ENCODE assay signal across 20 cellular contexts in genomic region chr13:91356919-91357612, GRCh38. TPM values are rescaled to one million over a fixed set of nuclear protein-coding genes. Genes with fewer than 3 reads are reported as not detected.
DNase-seq lines count a peak whose midpoint lies in the region; ATAC-seq, FAIRE-seq and TF ChIP-seq lines count a peak whose summit lies in the region.
"Had no signal": no experiment of that assay in that cellular context is flagged by ENCODE, and none has a peak within 500 bp of the region (broad histone marks: within the 10 kb centered on the region; RNA-seq: fewer than 3 reads in every experiment).

No MANE protein-coding gene starts in this region.

- POLR2A ChIA-PET in GM12878 (lab: Charles Lee) = no interaction called here

- peaks cover 18% of the 10 kb centered on the region for H3K79me2 ChIP-seq in GM12878 (ENCODE audit: control insufficient read depth, insufficient read depth, low read length)

- H3K27ac ChIP-seq in GM12878 (ENCODE audit: control insufficient read depth, insufficient read depth) (no peak overlapping the region), pancreas (no peak overlapping the region)
- H3K27ac ChIP-seq: lower lobe of right lung, PC-9 had no signal

- peak in 1 of 2 donors; percentile 12 for ATAC-seq in activated T-cell treated with anti-CD3 and anti-CD28 coated beads, Interleukin-2, amount 50 U/mL, for 4 hours
- ATAC-seq in GM12878 (no peak), HG03097 (IDR thresholded peaks at IDR 0.05; ENCODE audit: low FRiP score, unreplicated experiment) (no peak), pancreas (no peak), GM21381 (IDR thresholded peaks at IDR 0.05; ENCODE audit: unreplicated experiment) (no peak)
- ATAC-seq: lower lobe of right lung, natural killer cell had no signal

- peak; percentile 48; the same call in 1 of the 2 replicates for TF ChIP-seq POLR2A in GM12878 (IDR thresholded peaks at IDR 0.05; ENCODE audit: low read depth, low read length)

- peak overlapping the region; percentile 36 for H3K27ac Mint-ChIP-seq in osteocyte (ENCODE audit: unreplicated experiment)
- H3K27ac Mint-ChIP-seq: activated CD4-positive, alpha-beta memory T cell treated with anti-CD3 and anti-CD28 coated beads for 36 hours; CD4-positive, alpha-beta T cell; natural killer cell had no signal

- H3K4me1 Mint-ChIP-seq in activated T-cell treated with anti-CD3 and anti-CD28 coated beads, Interleukin-2, amount 50 U/mL, for 4 hours (ENCODE audit: low read depth) = peaks cover 25% of the 10 kb centered on the region
- peaks cover 17% of the 10 kb centered on the region for H3K4me1 Mint-ChIP-seq in osteocyte (ENCODE audit: unreplicated experiment)
- H3K4me1 Mint-ChIP-seq: natural killer cell had no signal

- 55% methylated on average over 6 of the region's 6 CpGs for WGBS in GM12878 (ENCODE audit: insufficient coverage, insufficient replicate concordance, low lambda C conversion rate, missing lambda C conversion rate)
- 76% methylated on average over 6 of the region's 6 CpGs for WGBS in pancreas, 2 donors

- H3K4me1 ChIP-seq in GM12878 (ENCODE audit: control insufficient read depth, insufficient read depth, low read length) = no peaks in the 10 kb centered on the region
- H3K4me1 ChIP-seq in pancreas = peaks cover 7 to 25% (median 15%) of the 10 kb centered on the region in 3 donors

- RAD21 ChIA-PET in GM12878 (lab: Charles Lee; ENCODE audit: unreplicated experiment) = interaction anchor here (0.6 kb wide), 1 partner anchor 299 kb away, joined by 3 read pairs; no protein-coding TSS in a partner anchor

- DNase-seq in activated T-cell treated with anti-CD3 and anti-CD28 coated beads, Interleukin-2, amount 50 U/mL, for 4 hours = no peak
- no peak for DNase-seq in activated T-cell treated with anti-CD3 and anti-CD28 coated beads for 4 hours
- peak; percentile 60 for DNase-seq in NAMALWA (ENCODE audit: low spot score)
- no peak for DNase-seq in GM12878 (ENCODE audit: low read depth, low spot score)
- no peak for DNase-seq in osteocyte (ENCODE audit: extremely low spot score, unreplicated experiment)
- no peak for DNase-seq in pancreas
- DNase-seq: activated CD4-positive, alpha-beta memory T cell treated with anti-CD3 and anti-CD28 coated beads for 36 hours; activated gamma-delta T cell treated with Interleukin-2 at 50 U/mL for 16 hours; CD4-positive, alpha-beta T cell; dermis blood vessel endothelial cell; lower lobe of right lung; natural killer cell; NCI-H1930; NCI-H526; PC-9; stimulated activated CD4-positive, alpha-beta T cell treated with anti-CD3 and anti-CD28 coated beads, Interleukin-15, amount 100 ng/mL, for 24 hours had no signal

- no peaks in the 10 kb centered on the region for H3K9me3 Mint-ChIP-seq in activated T-cell treated with anti-CD3 and anti-CD28 coated beads, Interleukin-2, amount 50 U/mL, for 4 hours
- H3K9me3 Mint-ChIP-seq in osteocyte (ENCODE audit: unreplicated experiment) = no peaks in the 10 kb centered on the region
- H3K9me3 Mint-ChIP-seq: activated CD4-positive, alpha-beta memory T cell treated with anti-CD3 and anti-CD28 coated beads for 36 hours; brain; CD4-positive, alpha-beta T cell; natural killer cell had no signal

- TF ChIP-seq EP300 in GM12878 (IDR thresholded peaks at IDR 0.05; ENCODE audit: borderline replicate concordance in 1 of 2, control insufficient read depth in 1 of 2, low read depth in 2 of 2, low read length in 2 of 2) = no peak

- H4K20me1 ChIP-seq in GM12878 (ENCODE audit: control insufficient read depth, insufficient read depth) = no peaks in the 10 kb centered on the region; the same call in 1 of the 2 replicates

- no peaks in the 10 kb centered on the region for H3K9me3 ChIP-seq in GM12878 (replicated peaks; ENCODE audit: control insufficient read depth, insufficient read depth, low read length)
- H3K9me3 ChIP-seq in pancreas = no peaks in the 10 kb centered on the region
- H3K9me3 ChIP-seq: lower lobe of right lung had no signal

- no peak for TF ChIP-seq CTCF in GM12878 (IDR thresholded peaks at IDR 0.05 in 2 of 3, conservative IDR thresholded peaks at IDR 0.05 in 1 of 3; ENCODE audit: control insufficient read depth in 2 of 3, extremely low read depth in 1 of 3, insufficient read depth in 1 of 3, low read depth in 3 of 3, low read length in 3 of 3)
- TF ChIP-seq CTCF in osteocyte (IDR thresholded peaks at IDR 0.05) = no peak
- TF ChIP-seq CTCF in pancreas (IDR thresholded peaks at IDR 0.05) = no peak

- no peak overlapping the region for H2AFZ ChIP-seq in GM12878 (ENCODE audit: control insufficient read depth, low read depth, low read length)
- H2AFZ ChIP-seq: PC-9 had no signal

- H3K4me3 ChIP-seq in GM12878 = no peak overlapping the region
- H3K4me3 ChIP-seq in pancreas = no peak overlapping the region
- H3K4me3 ChIP-seq: lower lobe of right lung, PC-9 had no signal

- H3K27me3 Mint-ChIP-seq in activated T-cell treated with anti-CD3 and anti-CD28 coated beads, Interleukin-2, amount 50 U/mL, for 4 hours (ENCODE audit: low read depth) = no peaks in the 10 kb centered on the region
- no peaks in the 10 kb centered on the region for H3K27me3 Mint-ChIP-seq in osteocyte (ENCODE audit: unreplicated experiment)
- H3K27me3 Mint-ChIP-seq: activated CD4-positive, alpha-beta memory T cell treated with anti-CD3 and anti-CD28 coated beads for 36 hours; brain; CD4-positive, alpha-beta T cell had no signal

- SMC1A ChIA-PET in GM12878 (lab: Charles Lee; ENCODE audit: uncharacterized antibody, unreplicated experiment) = interaction anchor here (3.4 kb wide), 1 partner anchor 17 kb away, joined by 18 read pairs; no protein-coding TSS in a partner anchor

- no TSS peak for BruUV-seq in GM12878 (replicated peaks; lab: Mats Ljungman, UMichigan)

- H3K4me3 Mint-ChIP-seq in activated T-cell treated with anti-CD3 and anti-CD28 coated beads, Interleukin-2, amount 50 U/mL, for 4 hours = peak overlapping the region; percentile 8
- no peak overlapping the region for H3K4me3 Mint-ChIP-seq in osteocyte (ENCODE audit: unreplicated experiment)
- H3K4me3 Mint-ChIP-seq: activated CD4-positive, alpha-beta memory T cell treated with anti-CD3 and anti-CD28 coated beads for 36 hours; brain; CD4-positive, alpha-beta T cell; natural killer cell had no signal

- FAIRE-seq in GM12878 (lab: Jason Lieb, UNC) = no peak
- no peak for FAIRE-seq in pancreas (lab: Jason Lieb, UNC)

- peaks cover 1 to 34% of the 10 kb centered on the region in 2 experiments; a peak in 2 of 4 replicates for H3K36me3 ChIP-seq in GM12878 (ENCODE audit: control insufficient read depth in 2 of 2, insufficient read depth in 2 of 2, low read length in 1 of 2)
- peaks cover 0 to 8% (median 5%) of the 10 kb centered on the region in 3 donors for H3K36me3 ChIP-seq in pancreas

- peaks cover 53% of the 10 kb centered on the region for H3K36me3 Mint-ChIP-seq in activated T-cell treated with anti-CD3 and anti-CD28 coated beads, Interleukin-2, amount 50 U/mL, for 4 hours (ENCODE audit: insufficient read depth)
- peaks cover 44% of the 10 kb centered on the region for H3K36me3 Mint-ChIP-seq in osteocyte (ENCODE audit: unreplicated experiment)

- H3K27me3 ChIP-seq in GM12878 (replicated peaks in 1 of 2; ENCODE audit: control insufficient read depth in 2 of 2, insufficient read depth in 2 of 2, low read length in 1 of 2) (no peaks in the 10 kb centered on the region), pancreas (no peaks in the 10 kb centered on the region)

- intact Hi-C loops in GM12878 (cut with micrococcal nuclease; ENCODE audit: unreplicated experiment) = no loop called here
- intact Hi-C loops in pancreas (cut with DNase I) = no loop called here

- no peak for TF ChIP-seq RAD21 in GM12878 (IDR thresholded peaks at IDR 0.05; ENCODE audit: insufficient read depth, low read depth, low read length)

- in situ Hi-C loops in GM12878 (cut with MboI) = no loop called here

- H3K4me2 ChIP-seq in GM12878 (ENCODE audit: control insufficient read depth, insufficient read depth) = no peak overlapping the region
- H3K4me2 ChIP-seq: PC-9 had no signal

- CTCF ChIA-PET in GM12878 (lab: Yijun Ruan, JAX) = interaction anchor here (4.6 kb wide), 1 partner anchor 43 kb away, joined by 35 read pairs; no protein-coding TSS in a partner anchor

- no peak overlapping the region for H3K9ac ChIP-seq in GM12878 (ENCODE audit: control insufficient read depth, insufficient read depth, low read length)

RNA-seq across cellular contexts. Expression of gene MIR17HG, which starts 9.6 kb away (rescaled TPM):
- 10 to 100 TPM; 33.9 to 35.6 (median 34.6) TPM for total RNA-seq in activated T-cell treated with anti-CD3 and anti-CD28 coated beads, Interleukin-2, amount 50 U/mL, for 4 hours
- total RNA-seq in GM12878 (2013; cell fraction: nucleolus; rRNA removed) = 157 and 159 TPM in 2 replicates
- total RNA-seq in GM12878 (2014; rRNA removed) (34.8 and 44.1 TPM in 2 replicates), GM12878 (2014; rRNA removed; fragmentation: Illumina TruSeq; extraction: Trizol) (37.7 and 39.9 TPM in 2 replicates), GM12878 (2021) (21.2 and 23.5 TPM in 2 replicates), osteocyte (2.4 and 3.1 TPM in 2 replicates), pancreas (1 to 10 TPM; 2.3 to 4.3 (median 3.1) TPM)
- polyA plus RNA-seq in GM12878 (2011; ENCODE audit: low read depth) = 6.4 TPM
- polyA plus RNA-seq in GM12878 (2011; rRNA removed) (16.6 and 29.5 TPM in 2 replicates), GM12878 (2014; fragmentation: Illumina TruSeq; extraction: Trizol) (11.9 and 16.6 TPM in 2 replicates), GM12878 (2014; fragmentation: Nextera tagmentation; extraction: Ambion mirVana) (10 to 100 TPM; 11.6 to 13.6 TPM), GM12878 (2014; rRNA removed) (16.4 and 19.4 TPM in 2 replicates), GM12878 (2016; fragmentation: Nextera tagmentation; extraction: Ambion mirVana) (1 to 10 TPM; 4.4 to 5.1 TPM), pancreas (1 to 10 TPM; 4.1 to 6.0 TPM)
- 3.0 and 3.6 TPM in 2 replicates for polyA plus RNA-seq in GM12878 (2011; cell fraction: cytosol; rRNA removed)
- 20.1 and 26.2 TPM in 2 replicates for polyA plus RNA-seq in GM12878 (2011; cell fraction: nucleus; rRNA removed)
- polyA plus RNA-seq in GM12878 (2012) = 8.0 and 13.4 TPM in 2 replicates
- polyA minus RNA-seq in GM12878 (2011; rRNA and poly(A)+ RNA removed) = 27.6 and 40.8 TPM in 2 replicates
- polyA minus RNA-seq in GM12878 (2011; cell fraction: cytosol; rRNA and poly(A)+ RNA removed) = 3.7 and 3.9 TPM in 2 replicates
- 124 and 145 TPM in 2 replicates for polyA minus RNA-seq in GM12878 (2011; cell fraction: nucleus; rRNA and poly(A)+ RNA removed)

RNA-seq across cellular contexts. Expression of gene GPC5, which starts 41.4 kb away (rescaled TPM):
- total RNA-seq in activated T-cell treated with anti-CD3 and anti-CD28 coated beads, Interleukin-2, amount 50 U/mL, for 4 hours = under 1 TPM in 2 of 3 donors, not detected in 1; 0.13 to 0.16 TPM
- total RNA-seq in GM12878 (2013; cell fraction: nucleolus; rRNA removed) = 54.8 and 55.7 TPM in 2 replicates
- total RNA-seq in GM12878 (2014; rRNA removed) (0.45 and 1.0 TPM in 2 replicates), GM12878 (2014; rRNA removed; fragmentation: Illumina TruSeq; extraction: Trizol) (0.13 and 0.60 TPM in 2 replicates), GM12878 (2021) (0.32 and 0.44 TPM in 2 replicates), osteocyte (12.3 and 12.9 TPM in 2 replicates), pancreas (under 1 TPM in 2 of 6 donors, not detected in 4; 0.12 to 0.35 TPM)
- polyA plus RNA-seq in GM12878 (2011; ENCODE audit: low read depth) = 0.80 TPM
- polyA plus RNA-seq in GM12878 (2011; rRNA removed) (0.49 and 0.87 TPM in 2 replicates), GM12878 (2014; fragmentation: Illumina TruSeq; extraction: Trizol) (0.43 and 0.47 TPM in 2 replicates), GM12878 (2014; fragmentation: Nextera tagmentation; extraction: Ambion mirVana) (under 1 TPM in 1 of 2 experiments, not detected in 1; 0.05 TPM), GM12878 (2014; rRNA removed) (0.19 and 0.41 TPM in 2 replicates), GM12878 (2016; fragmentation: Nextera tagmentation; extraction: Ambion mirVana) (under 1 TPM; 0.39 to 0.47 TPM), pancreas (under 1 TPM in 1 of 2 donors, not detected in 1; 0.35 TPM)
- 0.78 and 0.87 TPM in 2 replicates for polyA plus RNA-seq in GM12878 (2011; cell fraction: cytosol; rRNA removed)
- polyA plus RNA-seq in GM12878 (2011; cell fraction: nucleus; rRNA removed) = 1.1 and 2.2 TPM in 2 replicates
- polyA plus RNA-seq in GM12878 (2012) = 0.95 and 1.6 TPM in 2 replicates
- polyA minus RNA-seq in GM12878 (2011; rRNA and poly(A)+ RNA removed) = 5.3 and 7.9 TPM in 2 replicates
- polyA minus RNA-seq in GM12878 (2011; cell fraction: cytosol; rRNA and poly(A)+ RNA removed) = not detected in 2 replicates
- polyA minus RNA-seq in GM12878 (2011; cell fraction: nucleus; rRNA and poly(A)+ RNA removed) = 6.9 and 9.1 TPM in 2 replicates
- total RNA-seq: CD4-positive, alpha-beta T cell; natural killer cell; PC-9 had no signal
- polyA plus RNA-seq: esophagus had no signal
